Comparison of ENCODE assay signal across 8 cellular contexts in the genomic region with DNA sequence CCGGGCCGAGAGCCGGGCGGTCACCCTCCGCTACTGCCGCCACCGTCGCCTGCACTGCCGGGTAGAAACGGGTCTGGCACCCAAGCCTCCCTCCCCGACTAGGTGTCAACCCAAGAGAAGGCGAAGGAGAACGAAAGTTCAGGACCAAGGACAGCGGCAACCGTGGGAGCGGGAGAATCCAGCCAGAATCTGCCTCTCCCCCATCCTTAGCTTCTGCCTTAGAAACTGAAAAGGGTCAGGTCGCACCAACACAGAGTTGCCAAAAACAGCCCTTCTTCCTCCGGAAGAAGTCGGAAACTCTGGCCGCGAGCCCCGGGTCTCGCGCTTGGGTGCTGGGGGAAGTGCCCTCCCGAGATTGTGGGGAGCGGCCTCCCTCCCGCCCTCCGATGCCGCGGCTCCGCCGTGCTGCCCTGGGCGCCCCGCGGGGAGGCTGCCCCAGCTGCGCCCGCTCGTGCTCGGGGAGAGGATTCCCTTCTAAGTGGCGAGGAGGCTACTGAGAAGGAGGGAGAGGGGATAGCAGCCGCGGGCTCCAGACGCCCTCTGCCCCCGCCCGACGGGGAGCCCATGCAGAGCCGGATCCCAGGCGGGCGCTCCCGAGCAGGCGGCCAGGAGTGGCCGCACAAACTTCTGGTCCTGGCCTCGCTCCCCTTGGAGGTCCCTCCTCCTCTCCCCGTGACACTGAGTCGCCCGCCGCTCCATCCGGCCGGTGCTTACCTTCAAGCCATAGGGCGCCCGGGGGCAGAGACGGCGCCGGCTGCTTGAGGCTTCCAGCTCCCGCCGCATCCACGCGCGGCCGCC. TPM values are rescaled to one million over a fixed set of nuclear protein-coding genes. Genes with fewer than 3 reads are reported as not detected.
DNase-seq lines count a peak whose midpoint lies in the region; ATAC-seq, FAIRE-seq and TF ChIP-seq lines count a peak whose summit lies in the region.

No MANE protein-coding gene starts in this region.

- H3K4me1 ChIP-seq in SK-N-SH (ENCODE audit: control insufficient read depth in 1 of 2, insufficient read depth in 2 of 2, low read depth in 1 of 2, low read length in 1 of 2) (peaks cover 0 to 42% of the 10 kb centered on the region in 2 experiments; a peak in 1 of 4 replicates), ascending aorta (peaks cover 3 to 4% of the 10 kb centered on the region in 2 donors)

- no peaks in the 10 kb centered on the region for H3F3A ChIP-seq in SK-N-SH (replicated peaks; ENCODE audit: insufficient read depth)

- no peak overlapping the region for H3K9ac ChIP-seq in SK-N-SH

- peaks cover 22% of the 10 kb centered on the region for H3K27me3 ChIP-seq in AG04450 (ENCODE audit: control insufficient read depth, insufficient read depth, low read length)
- peaks cover 12% of the 10 kb centered on the region; the same call in 1 of the 2 replicates for H3K27me3 ChIP-seq in SK-N-SH (ENCODE audit: insufficient read depth)
- H3K27me3 ChIP-seq in ascending aorta = no peaks in the 10 kb centered on the region

- no peak for FAIRE-seq in H54 (lab: Jason Lieb, UNC)

- peak overlapping the region; percentile 63; the same call in 1 of the 2 replicates for H3K4me2 ChIP-seq in SK-N-SH

- no peak overlapping the region for H3K27ac ChIP-seq in AG04450 (ENCODE audit: low read depth, low read length)
- peak overlapping the region in 1 of 2 experiments; percentile 58; a peak in 1 of 4 replicates for H3K27ac ChIP-seq in SK-N-SH (ENCODE audit: low read depth in 2 of 2, low read length in 1 of 2)
- no peak overlapping the region for H3K27ac ChIP-seq in ascending aorta

- ATAC-seq in HG03039 (IDR thresholded peaks at IDR 0.05; ENCODE audit: unreplicated experiment) (no peak), GM18873 (IDR thresholded peaks at IDR 0.05; ENCODE audit: low FRiP score, unreplicated experiment) (no peak)

- no peak overlapping the region for H2AFZ ChIP-seq in SK-N-SH (ENCODE audit: low read depth)

- TF ChIP-seq CTCF in AG04450 (IDR thresholded peaks at IDR 0.05; ENCODE audit: low read depth, low read length) (no peak), SK-N-SH (IDR thresholded peaks at IDR 0.05) (no peak), ascending aorta (IDR thresholded peaks at IDR 0.05) (no peak), retinal pigment epithelial cell (conservative IDR thresholded peaks at IDR 0.05; ENCODE audit: low read depth, low read length) (no peak)

- intact Hi-C loops in ascending aorta (cut with DNase I) = no loop called here

- H3K36me3 ChIP-seq in SK-N-SH (replicated peaks in 1 of 2; ENCODE audit: control insufficient read depth in 1 of 2, insufficient read depth in 2 of 2, low read length in 1 of 2) (no peaks in the 10 kb centered on the region), ascending aorta (no peaks in the 10 kb centered on the region)

- H3K9me3 ChIP-seq in AG04450 (ENCODE audit: control insufficient read depth, insufficient read depth, low read length) = no peaks in the 10 kb centered on the region; the same call in 1 of the 2 replicates
- no peaks in the 10 kb centered on the region for H3K9me3 ChIP-seq in SK-N-SH
- no peaks in the 10 kb centered on the region for H3K9me3 ChIP-seq in ascending aorta

- DNase-seq in AG04450 (ENCODE audit: low read depth, low spot score) (peak; percentile 42), H54 (ENCODE audit: insufficient read length, low spot score) (peak; percentile 54), SK-N-SH (peak; percentile 87), ascending aorta (ENCODE audit: low spot score in 2 of 2) (peak in 1 of 2 donors; percentile 72), hypothalamus (lab: John Stamatoyannopoulos, UW) (peak in 43 of 51 donors; percentile 3 to 70 (median 35)), retinal pigment epithelial cell (ENCODE audit: low read depth) (peak; percentile 20)

- H4K20me1 ChIP-seq in SK-N-SH (ENCODE audit: insufficient read depth) = no peaks in the 10 kb centered on the region

- 35% methylated on average over 16 of the region's 70 CpGs for WGBS in SK-N-SH (ENCODE audit: low lambda C conversion rate)

- no peaks in the 10 kb centered on the region for H3K9me2 ChIP-seq in SK-N-SH

- POLR2A ChIA-PET in AG04450 (lab: Yijun Ruan, JAX) (no interaction called here), SK-N-SH (lab: Yijun Ruan, JAX) (interaction anchor here (1.0 kb wide), 1 partner anchor 161 kb away, joined by 3 read pairs; no protein-coding TSS in a partner anchor)

- TF ChIP-seq EP300 in SK-N-SH (IDR thresholded peaks at IDR 0.05; ENCODE audit: borderline replicate concordance in 1 of 2, low read depth in 1 of 2, low read length in 1 of 2) = no peak

- H3K4me3 ChIP-seq in AG04450 (ENCODE audit: low read depth, low read length) (no peak overlapping the region), SK-N-SH (ENCODE audit: low read depth in 2 of 2, low read length in 1 of 2) (peak overlapping the region in 1 of 2 experiments; percentile 50; a peak in 2 of 4 replicates), ascending aorta (peak overlapping the region; percentile 22 to 56), retinal pigment epithelial cell (ENCODE audit: low read length) (no peak overlapping the region)

- CTCF ChIA-PET in AG04450 (lab: Charles Lee) (no interaction called here), SK-N-SH (lab: Yijun Ruan, JAX) (interaction anchor here (0.7 to 1.5 kb wide), 5 partner anchors 22 to 787 kb away, joined by 3 read pairs; no protein-coding TSS in a partner anchor)

- no peak for TF ChIP-seq RAD21 in SK-N-SH (IDR thresholded peaks at IDR 0.05; ENCODE audit: low read length)

- TF ChIP-seq POLR2A in H54 (IDR thresholded peaks at IDR 0.05; ENCODE audit: low read depth, low read length) = no peak

- no peaks in the 10 kb centered on the region for H3K79me2 ChIP-seq in SK-N-SH (ENCODE audit: insufficient read depth)

TF ChIP-seq in SK-N-SH, 30 proteins besides CTCF, POLR2A, EP300 and RAD21:
- TF ChIP-seq, protein P1, sequence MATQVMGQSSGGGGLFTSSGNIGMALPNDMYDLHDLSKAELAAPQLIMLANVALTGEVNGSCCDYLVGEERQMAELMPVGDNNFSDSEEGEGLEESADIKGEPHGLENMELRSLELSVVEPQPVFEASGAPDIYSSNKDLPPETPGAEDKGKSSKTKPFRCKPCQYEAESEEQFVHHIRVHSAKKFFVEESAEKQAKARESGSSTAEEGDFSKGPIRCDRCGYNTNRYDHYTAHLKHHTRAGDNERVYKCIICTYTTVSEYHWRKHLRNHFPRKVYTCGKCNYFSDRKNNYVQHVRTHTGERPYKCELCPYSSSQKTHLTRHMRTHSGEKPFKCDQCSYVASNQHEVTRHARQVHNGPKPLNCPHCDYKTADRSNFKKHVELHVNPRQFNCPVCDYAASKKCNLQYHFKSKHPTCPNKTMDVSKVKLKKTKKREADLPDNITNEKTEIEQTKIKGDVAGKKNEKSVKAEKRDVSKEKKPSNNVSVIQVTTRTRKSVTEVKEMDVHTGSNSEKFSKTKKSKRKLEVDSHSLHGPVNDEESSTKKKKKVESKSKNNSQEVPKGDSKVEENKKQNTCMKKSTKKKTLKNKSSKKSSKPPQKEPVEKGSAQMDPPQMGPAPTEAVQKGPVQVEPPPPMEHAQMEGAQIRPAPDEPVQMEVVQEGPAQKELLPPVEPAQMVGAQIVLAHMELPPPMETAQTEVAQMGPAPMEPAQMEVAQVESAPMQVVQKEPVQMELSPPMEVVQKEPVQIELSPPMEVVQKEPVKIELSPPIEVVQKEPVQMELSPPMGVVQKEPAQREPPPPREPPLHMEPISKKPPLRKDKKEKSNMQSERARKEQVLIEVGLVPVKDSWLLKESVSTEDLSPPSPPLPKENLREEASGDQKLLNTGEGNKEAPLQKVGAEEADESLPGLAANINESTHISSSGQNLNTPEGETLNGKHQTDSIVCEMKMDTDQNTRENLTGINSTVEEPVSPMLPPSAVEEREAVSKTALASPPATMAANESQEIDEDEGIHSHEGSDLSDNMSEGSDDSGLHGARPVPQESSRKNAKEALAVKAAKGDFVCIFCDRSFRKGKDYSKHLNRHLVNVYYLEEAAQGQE (IDR thresholded peaks at IDR 0.05; ENCODE audit: low read depth, low read length) = peak; percentile 98
- TF ChIP-seq NFIC (IDR thresholded peaks at IDR 0.05; ENCODE audit: borderline replicate concordance) = no peak

RNA-seq across cellular contexts. Expression of a gene that starts 0.6 kb away (rescaled TPM):
- not detected in 2 replicates for polyA plus RNA-seq in AG04450 (2011; rRNA removed)
- not detected in 2 replicates for polyA minus RNA-seq in AG04450 (2011; rRNA and poly(A)+ RNA removed)
- polyA plus RNA-seq in SK-N-SH (2012; rRNA removed) = 0.10 and 0.18 TPM in 2 replicates
- polyA plus RNA-seq in SK-N-SH (2012; cell fraction: cytosol; rRNA removed) = 0.06 and 0.39 TPM in 2 replicates
- polyA plus RNA-seq in SK-N-SH (2012; cell fraction: nucleus; rRNA removed) = 0.05 and 0.12 TPM in 2 replicates
- total RNA-seq in ascending aorta = not detected

Comparison
In these comparisons a context has a peak if more than half of its experiments do, and no peak if none do; other contexts are left out.
1. H3K4me3 ChIP-seq: peak in ascending aorta (2 of 2); none in AG04450 (single experiment) and retinal pigment epithelial cell (single experiment).